In the genomic region with DNA sequence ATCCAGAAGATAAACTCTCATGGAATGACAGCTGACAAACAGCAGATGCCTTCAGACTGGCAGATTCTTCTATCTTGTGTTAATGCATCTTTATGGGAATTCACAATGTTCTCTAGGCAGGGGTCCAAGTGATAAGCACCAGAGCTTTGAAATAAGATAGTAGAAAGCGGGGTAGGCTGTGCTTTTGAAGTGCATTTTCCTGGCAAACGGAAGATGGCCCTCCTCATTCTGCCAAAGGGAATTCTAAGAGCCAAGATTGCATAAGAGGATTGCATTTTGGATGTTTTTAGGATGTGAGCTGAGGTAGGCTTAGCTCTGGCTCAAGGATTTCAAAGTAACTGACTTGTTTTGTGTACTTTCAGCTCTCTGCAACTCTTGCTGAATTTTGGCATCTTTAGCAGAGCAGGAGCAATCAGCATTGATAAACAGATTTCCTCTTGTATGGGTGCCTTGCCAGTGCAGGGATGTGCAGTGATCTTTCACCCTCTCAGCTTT, we compare ENCODE assay signal across 11 cellular contexts.
A peak's percentile ranks its signal among the peaks of the same experiment; 100 is the strongest.
DNase-seq lines count a peak whose midpoint lies in the region; ATAC-seq and TF ChIP-seq lines count a peak whose summit lies in the region.
"Had no signal": no experiment of that assay in that cellular context is flagged by ENCODE, and none has a peak within 500 bp of the region (broad histone marks: within the 10 kb centered on the region; RNA-seq: fewer than 3 reads in every experiment).

No MANE protein-coding gene starts in this region.

- intact Hi-C loops in left ventricle myocardium inferior (cut with micrococcal nuclease): no loop called here

- H3F3A ChIP-seq in smooth muscle cell (ENCODE audit: low read depth): peaks cover 25% of the 10 kb centered on the region

- peak overlapping the region; percentile 65 for H3K9ac ChIP-seq in adipocyte (ENCODE audit: low read length)
- H3K9ac ChIP-seq in smooth muscle cell (ENCODE audit: low read depth): no peak overlapping the region

- peak overlapping the region; percentile 36 for H2AFZ ChIP-seq in smooth muscle cell (ENCODE audit: low read depth)

- H3K27ac ChIP-seq in left ventricle myocardium inferior (replicated peaks) (peak overlapping the region; percentile 69), smooth muscle cell (ENCODE audit: low read depth) (peak overlapping the region; percentile 81)

- no peaks in the 10 kb centered on the region for H4K20me1 ChIP-seq in smooth muscle cell (ENCODE audit: low read depth)

- peaks cover 49% of the 10 kb centered on the region for H3K4me1 ChIP-seq in adipocyte (ENCODE audit: control insufficient read depth, insufficient read depth, low read length)
- peaks cover 57% of the 10 kb centered on the region for H3K4me1 ChIP-seq in left ventricle myocardium inferior
- peaks cover 4% of the 10 kb centered on the region for H3K4me1 ChIP-seq in smooth muscle cell (ENCODE audit: low read depth)

- TF ChIP-seq CTCF in left ventricle myocardium inferior (IDR thresholded peaks at IDR 0.05; ENCODE audit: borderline replicate concordance): no peak
- no peak for TF ChIP-seq CTCF in smooth muscle cell (IDR thresholded peaks at IDR 0.05; ENCODE audit: borderline replicate concordance, insufficient read depth, poor library complexity, severe bottlenecking)
- no peak for TF ChIP-seq CTCF in GM13977 (IDR thresholded peaks at IDR 0.05; ENCODE audit: extremely low read depth, insufficient read depth, missing control alignments)

- no peaks in the 10 kb centered on the region for H3K36me3 ChIP-seq in adipocyte (ENCODE audit: control insufficient read depth, insufficient read depth, low read length, severe bottlenecking)
- no peaks in the 10 kb centered on the region for H3K36me3 ChIP-seq in left ventricle myocardium inferior
- H3K36me3 ChIP-seq in smooth muscle cell (ENCODE audit: low read depth): no peaks in the 10 kb centered on the region

- H3K4me3 ChIP-seq in adipocyte (ENCODE audit: low read length) (peak overlapping the region; percentile 52), left ventricle myocardium inferior (no peak overlapping the region), smooth muscle cell (no peak overlapping the region)
- H3K4me3 ChIP-seq: mucosa of descending colon had no signal

- H3K4me2 ChIP-seq in smooth muscle cell: peak overlapping the region; percentile 61

- 10% methylated on average over 2 of the region's 2 CpGs for WGBS in smooth muscle cell (ENCODE audit: low lambda C conversion rate)

- H3K9me3 ChIP-seq in adipocyte (ENCODE audit: control insufficient read depth, low read length) (no peaks in the 10 kb centered on the region), left ventricle myocardium inferior (replicated peaks) (no peaks in the 10 kb centered on the region), smooth muscle cell (replicated peaks; ENCODE audit: low read depth) (no peaks in the 10 kb centered on the region)
- H3K9me3 ChIP-seq: mucosa of descending colon had no signal

- in situ Hi-C loops in GM13977 (cut with MboI; ENCODE audit: low pct_unique_long_range_greater_than_20kb, low sequenced_read_pairs, unreplicated experiment): no loop called here

- H3K79me2 ChIP-seq in smooth muscle cell (ENCODE audit: low read depth): no peaks in the 10 kb centered on the region

- ATAC-seq in GM18907 (IDR thresholded peaks at IDR 0.05; ENCODE audit: unreplicated experiment): no peak
- ATAC-seq: mucosa of descending colon; stimulated activated naive B cell treated with anti-CD40 and anti-IgM and Interleukin-4, amounts not matched to agents 10 μg/mL and 1 μg/mL and 100 μg/mL, for 72 hours had no signal

- H3K27me3 ChIP-seq in adipocyte (replicated peaks; ENCODE audit: control insufficient read depth, insufficient read depth, low read length): no peaks in the 10 kb centered on the region
- no peaks in the 10 kb centered on the region for H3K27me3 ChIP-seq in left ventricle myocardium inferior (ENCODE audit: low read depth)
- no peaks in the 10 kb centered on the region for H3K27me3 ChIP-seq in smooth muscle cell (ENCODE audit: low read depth)

- DNase-seq in ELF-1 (ENCODE audit: low read depth, low spot score) (peak; percentile 86), adipocyte (ENCODE audit: low read depth) (peak; percentile 56), left ventricle myocardium inferior (no peak), smooth muscle cell (lab: John Stamatoyannopoulos, UW; ENCODE audit: unreplicated experiment) (no peak), NCI-H1694 (lab: John Stamatoyannopoulos, UW) (no peak), GM13977 (ENCODE audit: low spot score) (no peak), ureter (ENCODE audit: low spot score) (no peak)
- DNase-seq: mucosa of descending colon; NCI-H2107; stimulated activated naive B cell treated with anti-CD40 and anti-IgM and Interleukin-4, amounts not matched to agents 10 μg/mL and 1 μg/mL and 100 μg/mL, for 72 hours had no signal

Comparison
In these comparisons a context has a peak if more than half of its experiments do, and no peak if none do; other contexts are left out.
1. DNase-seq: peak in ELF-1 (single experiment) and adipocyte (single experiment); none in left ventricle myocardium inferior (single experiment), smooth muscle cell (single experiment), NCI-H1694 (single experiment), GM13977 (single experiment) and ureter (single experiment).